In genomic region chr16:55655709-55656694, GRCh38 we compare ENCODE assay signal across 13 cellular contexts. TPM values are rescaled to one million over a fixed set of nuclear protein-coding genes. Genes with fewer than 3 reads are reported as not detected.
DNase-seq lines count a peak whose midpoint lies in the region; ATAC-seq, FAIRE-seq and TF ChIP-seq lines count a peak whose summit lies in the region.
"Had no signal": no experiment of that assay in that cellular context is flagged by ENCODE, and none has a peak within 500 bp of the region (broad histone marks: within the 10 kb centered on the region; RNA-seq: fewer than 3 reads in every experiment).

Gene SLC6A2 (plus strand): TSS chr16:55655988. CDS start chr16:55656695, 707 bp downstream.

- FAIRE-seq in GM19239 (lab: Jason Lieb, UNC): no peak

- WGBS in esophagus muscularis mucosa: 0% methylated on average over 19 of the region's 90 CpGs

- H3K36me3 ChIP-seq in esophagus muscularis mucosa (no peaks in the 10 kb centered on the region), lower lobe of right lung (no peaks in the 10 kb centered on the region), vagina (no peaks in the 10 kb centered on the region)

- peaks cover 15 to 23% (median 17%) of the 10 kb centered on the region in 4 donors for H3K4me1 ChIP-seq in esophagus muscularis mucosa
- peaks cover 6% of the 10 kb centered on the region for H3K4me1 ChIP-seq in lower lobe of right lung
- H3K4me1 ChIP-seq in vagina: peaks cover 10% of the 10 kb centered on the region

- in situ Hi-C loops in T47D (cut with HindIII; ENCODE audit: low pct_unique_long_range_greater_than_20kb, low sequenced_read_pairs): no loop called here

- peaks cover 0 to 72% (median 13%) of the 10 kb centered on the region in 4 donors for H3K27me3 ChIP-seq in esophagus muscularis mucosa
- peaks cover 59% of the 10 kb centered on the region for H3K27me3 ChIP-seq in lower lobe of right lung (ENCODE audit: low read depth)
- H3K27me3 ChIP-seq in vagina: no peaks in the 10 kb centered on the region

- H3K27me3 Mint-ChIP-seq in MCF 10A (ENCODE audit: insufficient read depth, unreplicated experiment): no peaks in the 10 kb centered on the region

- no peak within 1 kb of the TSS for H3K4me3 Mint-ChIP-seq in MCF 10A (ENCODE audit: unreplicated experiment)
- H3K4me3 Mint-ChIP-seq: activated CD4-positive, alpha-beta T cell treated with anti-CD3 and anti-CD28 coated beads for 36 hours had no signal

- TF ChIP-seq CTCF in MCF 10A (IDR thresholded peaks at IDR 0.05; ENCODE audit: unreplicated experiment) (no peak), esophagus muscularis mucosa (IDR thresholded peaks at IDR 0.05) (peak in 1 of 3 experiments; percentile 18), lower lobe of right lung (IDR thresholded peaks at IDR 0.05) (no peak), vagina (IDR thresholded peaks at IDR 0.05) (no peak)

- intact Hi-C loops in MCF 10A (cut with micrococcal nuclease) (no loop called here), esophagus muscularis mucosa (cut with DNase I) (no loop called here), lower lobe of right lung (cut with DNase I) (no loop called here), vagina (cut with DNase I) (no loop called here)

- CTCF ChIA-PET in MCF 10A (lab: Yijun Ruan, JAX): interaction anchor here (0.6 kb wide), 1 partner anchor 1001 kb away, joined by 3 read pairs; no protein-coding TSS in a partner anchor

- BruUV-seq in MCF 10A (replicated peaks; lab: Mats Ljungman, UMichigan): no TSS peak

- peak; percentile 8 to 66 for DNase-seq in T47D (ENCODE audit: low read depth in 1 of 2, low spot score in 1 of 2)
- no peak for DNase-seq in MCF 10A (ENCODE audit: unreplicated experiment)
- no peak for DNase-seq in esophagus muscularis mucosa (ENCODE audit: extremely low spot score)
- no peak for DNase-seq in lower lobe of right lung
- no peak for DNase-seq in vagina (ENCODE audit: extremely low spot score in 2 of 2)
- DNase-seq in GM19239 (ENCODE audit: insufficient read length, low spot score): no peak
- DNase-seq in H4 (ENCODE audit: low spot score): no peak
- DNase-seq: ACHN; activated CD4-positive, alpha-beta T cell treated with anti-CD3 and anti-CD28 coated beads for 36 hours; hippocampal formation; NCI-H1048 had no signal

- no peaks in the 10 kb centered on the region for H3K4me1 Mint-ChIP-seq in MCF 10A (ENCODE audit: insufficient read depth, unreplicated experiment)
- H3K4me1 Mint-ChIP-seq: activated CD4-positive, alpha-beta T cell treated with anti-CD3 and anti-CD28 coated beads for 36 hours had no signal

- ATAC-seq in lower lobe of right lung (peak in 1 of 2 donors; percentile 18), GM18498 (IDR thresholded peaks at IDR 0.05; ENCODE audit: unreplicated experiment) (no peak)
- ATAC-seq: activated CD4-positive, alpha-beta T cell treated with anti-CD3 and anti-CD28 coated beads for 36 hours had no signal

- no peak within 1 kb of the TSS for H3K27ac ChIP-seq in esophagus muscularis mucosa (replicated peaks in 1 of 4)
- no peak within 1 kb of the TSS for H3K27ac ChIP-seq in lower lobe of right lung
- H3K27ac ChIP-seq in vagina: no peak within 1 kb of the TSS

- no peaks in the 10 kb centered on the region for H3K36me3 Mint-ChIP-seq in MCF 10A (ENCODE audit: insufficient read depth, unreplicated experiment)

- no peak for TF ChIP-seq EP300 in esophagus muscularis mucosa (IDR thresholded peaks at IDR 0.05)

- H3K27ac Mint-ChIP-seq in MCF 10A (ENCODE audit: low read depth, unreplicated experiment): no peak within 1 kb of the TSS
- H3K27ac Mint-ChIP-seq: activated CD4-positive, alpha-beta T cell treated with anti-CD3 and anti-CD28 coated beads for 36 hours had no signal

- TF ChIP-seq POLR2A in esophagus muscularis mucosa (IDR thresholded peaks at IDR 0.05; ENCODE audit: low read depth) (no peak), vagina (IDR thresholded peaks at IDR 0.05) (no peak)

- no peaks in the 10 kb centered on the region for H3K9me3 Mint-ChIP-seq in MCF 10A (ENCODE audit: unreplicated experiment)

- POLR2A ChIA-PET in MCF 10A (lab: Yijun Ruan, JAX): no interaction called here

- H3K4me3 ChIP-seq in esophagus muscularis mucosa: peak within 1 kb of the TSS; percentile 46 to 59 (median 48)
- peak within 1 kb of the TSS; percentile 27 for H3K4me3 ChIP-seq in lower lobe of right lung
- peak within 1 kb of the TSS; percentile 25 to 36 for H3K4me3 ChIP-seq in vagina

- H3K9me3 ChIP-seq in esophagus muscularis mucosa: no peaks in the 10 kb centered on the region
- no peaks in the 10 kb centered on the region for H3K9me3 ChIP-seq in lower lobe of right lung
- no peaks in the 10 kb centered on the region for H3K9me3 ChIP-seq in vagina

RNA-seq across cellular contexts. Expression of gene SLC6A2, which starts in this region (rescaled TPM):
- total RNA-seq in MCF 10A (2022) (not detected in 2 replicates), esophagus muscularis mucosa (1 to 10 TPM in 2 of 4 donors, under 1 TPM in 2; 0.19 to 2.1 (median 1.00) TPM), lower lobe of right lung (not detected), vagina (9.6 TPM)
- total RNA-seq in H4 (2014; rRNA removed; shearing (Covaris generic)): not detected in 2 replicates
- total RNA-seq: activated CD4-positive, alpha-beta T cell treated with anti-CD3 and anti-CD28 coated beads for 36 hours; pulmonary artery endothelial cell had no signal

Comparison
In these comparisons a context has a peak if more than half of its experiments do, and no peak if none do; other contexts are left out.
1. DNase-seq: peak in T47D (2 of 2); none in MCF 10A (single experiment), esophagus muscularis mucosa (single experiment), lower lobe of right lung (single experiment), vagina (0 of 2), GM19239 (single experiment) and H4 (single experiment).
2. Peak in every context shown above with its lines, with median percentiles within 50 percentile points of each other: H3K4me3 ChIP-seq.